In genomic region chr16:89548344-89549006, GRCh38 we compare ENCODE assay signal across 1 cellular context.
TF ChIP-seq lines count a peak whose summit lies in the region.

No MANE protein-coding gene starts in this region.

TF ChIP-seq in GM12878, 131 proteins besides CTCF, POLR2A, EP300 and RAD21:
- TF ChIP-seq PAX8 (IDR thresholded peaks at IDR 0.05) (no peak), BCL11A (IDR thresholded peaks at IDR 0.05; ENCODE audit: low read depth, low read length) (no peak), SPI1 (IDR thresholded peaks at IDR 0.05; ENCODE audit: borderline replicate concordance, insufficient read depth, low read depth, low read length) (peak; percentile 49; the same call in 1 of the 2 replicates)
